8 cellular contexts compared by ENCODE assay signal in genomic region chr19:1855040-1855827, GRCh38. TPM values are rescaled to one million over a fixed set of nuclear protein-coding genes. Genes with fewer than 3 reads are reported as not detected.
DNase-seq lines count a peak whose midpoint lies in the region; ATAC-seq, FAIRE-seq and TF ChIP-seq lines count a peak whose summit lies in the region.

No MANE protein-coding gene starts in this region.

- H3K36me3 Mint-ChIP-seq in activated naive CD8-positive, alpha-beta T cell treated with anti-CD3 and anti-CD28 coated beads for 36 hours, result peaks cover 7% of the 10 kb centered on the region

- no peaks in the 10 kb centered on the region for H3K27me3 Mint-ChIP-seq in activated naive CD8-positive, alpha-beta T cell treated with anti-CD3 and anti-CD28 coated beads for 36 hours

- H3K9me3 Mint-ChIP-seq in activated naive CD8-positive, alpha-beta T cell treated with anti-CD3 and anti-CD28 coated beads for 36 hours, result no peaks in the 10 kb centered on the region

- H3K4me3 Mint-ChIP-seq in activated naive CD8-positive, alpha-beta T cell treated with anti-CD3 and anti-CD28 coated beads for 36 hours, result peak overlapping the region; percentile 82

- peak; percentile 52 for ATAC-seq in GM18909 (IDR thresholded peaks at IDR 0.05; ENCODE audit: poor library complexity, unreplicated experiment)
- peak; percentile 83 for ATAC-seq in Right ventricle myocardium superior (ENCODE audit: poor library complexity)

- no peak for TF ChIP-seq CTCF in AG04449 (IDR thresholded peaks at IDR 0.05; ENCODE audit: insufficient read depth, low read length, missing control alignments)

- no peak for FAIRE-seq in urothelium cell line (lab: Jason Lieb, UNC)

- CTCF ChIA-PET in AG04449 (lab: Yijun Ruan, JAX), result interaction anchor here (1.3 to 4.1 kb wide), 6 partner anchors 9 to 18 kb away, joined by 3 to 14 read pairs (median 6); no protein-coding TSS in a partner anchor

- POLR2A ChIA-PET in AG04449 (lab: Yijun Ruan, JAX), result no interaction called here

- H3K4me3 ChIP-seq in AG04449 (ENCODE audit: low read depth, low read length), result peak overlapping the region; percentile 56

- peak overlapping the region; percentile 86 for H3K27ac Mint-ChIP-seq in activated naive CD8-positive, alpha-beta T cell treated with anti-CD3 and anti-CD28 coated beads for 36 hours

- no peak for DNase-seq in AG04449 (ENCODE audit: low read depth, low spot score)
- DNase-seq in HK-2 (ENCODE audit: unreplicated experiment), result peak; percentile 93
- DNase-seq in SK-N-DZ (ENCODE audit: low spot score), result peak; percentile 89
- DNase-seq in activated naive CD8-positive, alpha-beta T cell treated with anti-CD3 and anti-CD28 coated beads for 36 hours, result peak; percentile 87
- peak; percentile 96 for DNase-seq in Right ventricle myocardium superior
- peak; percentile 97 for DNase-seq in posterior vena cava (ENCODE audit: low spot score)
- DNase-seq in urothelium cell line (ENCODE audit: low spot score), result peak; percentile 58

- H3K4me1 Mint-ChIP-seq in activated naive CD8-positive, alpha-beta T cell treated with anti-CD3 and anti-CD28 coated beads for 36 hours, result peaks cover 43% of the 10 kb centered on the region

- intact Hi-C loops in Right ventricle myocardium superior (cut with DNase I) (no loop called here), posterior vena cava (cut with DNase I) (no loop called here)

RNA-seq across cellular contexts. Expression of gene REXO1, which starts 7.0 kb away (rescaled TPM):
- 10.7 and 12.7 TPM in 2 replicates for polyA plus RNA-seq in SK-N-DZ (2014; cell fraction: cytosol; rRNA removed)
- polyA plus RNA-seq in SK-N-DZ (2014; cell fraction: nucleus; rRNA removed), result 16.6 and 69.5 TPM in 2 replicates
- total RNA-seq in activated naive CD8-positive, alpha-beta T cell treated with anti-CD3 and anti-CD28 coated beads for 36 hours, result 10 to 100 TPM; 53.1 to 54.2 TPM
- total RNA-seq in Right ventricle myocardium superior, result 13.6 TPM
- total RNA-seq in posterior vena cava, result 10 to 100 TPM; 22.8 to 27.4 TPM

RNA-seq across cellular contexts. Expression of gene KLF16, which starts 8.1 kb away (rescaled TPM):
- 12.8 and 16.7 TPM in 2 replicates for polyA plus RNA-seq in SK-N-DZ (2014; cell fraction: cytosol; rRNA removed)
- 11.0 and 15.3 TPM in 2 replicates for polyA plus RNA-seq in SK-N-DZ (2014; cell fraction: nucleus; rRNA removed)
- total RNA-seq in activated naive CD8-positive, alpha-beta T cell treated with anti-CD3 and anti-CD28 coated beads for 36 hours, result 10 to 100 TPM; 37.9 to 39.0 TPM
- total RNA-seq in Right ventricle myocardium superior (6.2 TPM), posterior vena cava (10 to 100 TPM in 1 of 2 donors, 1 to 10 TPM in 1; 9.4 to 16.2 TPM)

RNA-seq across cellular contexts. Expression of gene ABHD17A, which starts 30.1 kb away (rescaled TPM):
- 73.8 and 89.9 TPM in 2 replicates for polyA plus RNA-seq in SK-N-DZ (2014; cell fraction: cytosol; rRNA removed)
- polyA plus RNA-seq in SK-N-DZ (2014; cell fraction: nucleus; rRNA removed), result 197 and 240 TPM in 2 replicates
- total RNA-seq in activated naive CD8-positive, alpha-beta T cell treated with anti-CD3 and anti-CD28 coated beads for 36 hours, result 100 to 1,000 TPM in 1 of 2 experiments, 10 to 100 TPM in 1; 98.7 to 106 TPM
- total RNA-seq in Right ventricle myocardium superior (55.7 TPM), posterior vena cava (10 to 100 TPM; 49.9 to 51.4 TPM)

RNA-seq across cellular contexts. Expression of gene ATP8B3, which starts 43.2 kb away (rescaled TPM):
- 0.10 and 0.32 TPM in 2 replicates for polyA plus RNA-seq in SK-N-DZ (2014; cell fraction: cytosol; rRNA removed)
- 0.12 and 1.7 TPM in 2 replicates for polyA plus RNA-seq in SK-N-DZ (2014; cell fraction: nucleus; rRNA removed)
- total RNA-seq in activated naive CD8-positive, alpha-beta T cell treated with anti-CD3 and anti-CD28 coated beads for 36 hours, result 1 to 10 TPM; 2.3 to 2.7 TPM
- 0.46 TPM for total RNA-seq in Right ventricle myocardium superior
- 1 to 10 TPM; 1.1 to 2.0 TPM for total RNA-seq in posterior vena cava

RNA-seq across cellular contexts. Expression of gene ADAT3, which starts 50.0 kb away (rescaled TPM):
- polyA plus RNA-seq in SK-N-DZ (2014; cell fraction: cytosol; rRNA removed), result 6.3 and 9.5 TPM in 2 replicates
- polyA plus RNA-seq in SK-N-DZ (2014; cell fraction: nucleus; rRNA removed), result 6.1 and 7.3 TPM in 2 replicates
- 1 to 10 TPM; 5.7 to 5.9 TPM for total RNA-seq in activated naive CD8-positive, alpha-beta T cell treated with anti-CD3 and anti-CD28 coated beads for 36 hours
- 2.1 TPM for total RNA-seq in Right ventricle myocardium superior
- total RNA-seq in posterior vena cava, result 1 to 10 TPM; 3.0 to 3.6 TPM
